ENCODE assay signal across 8 cellular contexts in genomic region chr11:27506200-27507182, GRCh38. TPM values are rescaled to one million over a fixed set of nuclear protein-coding genes. Genes with fewer than 3 reads are reported as not detected.
DNase-seq lines count a peak whose midpoint lies in the region; ATAC-seq and TF ChIP-seq lines count a peak whose summit lies in the region.

Gene LIN7C (minus strand): TSS chr11:27506769. CDS start chr11:27506752, 17 bp downstream.

- H3K27me3 ChIP-seq in liver (ENCODE audit: control insufficient read depth in 4 of 4, insufficient read depth in 4 of 4, low read length in 3 of 4), result no peaks in the 10 kb centered on the region

- peak within 1 kb of the TSS; percentile 63 to 100 (median 71) for H3K4me3 ChIP-seq in liver (ENCODE audit: low read depth in 1 of 3, low read length in 3 of 3)

- ATAC-seq in GM19324 (IDR thresholded peaks at IDR 0.05; ENCODE audit: low FRiP score, unreplicated experiment) (peak; percentile 96), HG03469 (IDR thresholded peaks at IDR 0.05; ENCODE audit: unreplicated experiment) (peak; percentile 90)

- DNase-seq in C1 segment of cervical spinal cord (lab: John Stamatoyannopoulos, UW) (peak; percentile 36 to 95 (median 89)), NCI-H526 treated with DMSO at 0.1 percent for 48 hours (lab: John Stamatoyannopoulos, UW) (peak; percentile 95), dermis blood vessel endothelial cell (peak; percentile 97)
- peak; percentile 95 for DNase-seq in activated CD4-positive, alpha-beta T cell treated with anti-CD3 and anti-CD28 coated beads, Interleukin-2, amount 50 U/mL, for 1 hour
- peak; percentile 96 for DNase-seq in stimulated activated CD4-positive, alpha-beta T cell treated with anti-CD3 and anti-CD28 coated beads, Interleukin-4, amount 100 ng/mL, for 24 hours

- peak; percentile 6 to 14 for TF ChIP-seq RAD21 in liver (IDR thresholded peaks at IDR 0.05)

- H3K36me3 ChIP-seq in liver (ENCODE audit: control insufficient read depth in 4 of 4, insufficient read depth in 3 of 4, low read depth in 1 of 4, low read length in 3 of 4), result peaks cover 0 to 4% (median 0%) of the 10 kb centered on the region in 4 donors

- H3K4me1 ChIP-seq in liver (ENCODE audit: control insufficient read depth in 4 of 4, insufficient read depth in 4 of 4, low read length in 3 of 4), result peaks cover 4 to 20% (median 18%) of the 10 kb centered on the region in 4 donors

- TF ChIP-seq CTCF in liver (IDR thresholded peaks at IDR 0.05; ENCODE audit: low read depth, low read length, missing input control), result no peak

- under 1% methylated on average over 60 of the region's 60 CpGs for WGBS in liver

- no peaks in the 10 kb centered on the region for H3K9me3 ChIP-seq in liver (ENCODE audit: control insufficient read depth in 4 of 4, low read length in 3 of 4)

- H3K9ac ChIP-seq in liver (ENCODE audit: low read depth in 1 of 2, low read length in 2 of 2), result peak within 1 kb of the TSS; percentile 98 to 99

- peak within 1 kb of the TSS; percentile 89 to 97 for H3K27ac ChIP-seq in liver (ENCODE audit: low read depth in 1 of 2, low read length in 2 of 2)

TF ChIP-seq in liver, 16 proteins besides CTCF, POLR2A, EP300 and RAD21:
- TF ChIP-seq HNF4A (conservative IDR thresholded peaks at IDR 0.05), result peak in 1 of 2 donors; percentile 5
- no peak for TF ChIP-seq HNF4G (IDR thresholded peaks at IDR 0.05)
- TF ChIP-seq FOXA1 (IDR thresholded peaks at IDR 0.05), result no peak
- peak; percentile 98 for TF ChIP-seq YY1 (IDR thresholded peaks at IDR 0.05)
- TF ChIP-seq SP1 (IDR thresholded peaks at IDR 0.05), result peak; percentile 37
- peak; percentile 67 for TF ChIP-seq TAF1 (conservative IDR thresholded peaks at IDR 0.05)
- TF ChIP-seq EGR1 (IDR thresholded peaks at IDR 0.05; ENCODE audit: low read depth in 2 of 2), result peak; percentile 19 to 42
- no peak for TF ChIP-seq JUND (IDR thresholded peaks at IDR 0.05)
- peak; percentile 89 to 96 for TF ChIP-seq GABPA (IDR thresholded peaks at IDR 0.05 in 1 of 2, conservative IDR thresholded peaks at IDR 0.05 in 1 of 2)
- peak; percentile 15 to 32 for TF ChIP-seq RXRA (IDR thresholded peaks at IDR 0.05)
- peak; percentile 89 for TF ChIP-seq REST (IDR thresholded peaks at IDR 0.05)
- TF ChIP-seq ZBTB33 (IDR thresholded peaks at IDR 0.05), result peak; percentile 99
- TF ChIP-seq NR2F2 (IDR thresholded peaks at IDR 0.05), result no peak
- no peak for TF ChIP-seq MAX (IDR thresholded peaks at IDR 0.05)
- TF ChIP-seq ATF3 (IDR thresholded peaks at IDR 0.05), result peak; percentile 15
- TF ChIP-seq FOXA2 (IDR thresholded peaks at IDR 0.05), result no peak

RNA-seq across cellular contexts. Expression of gene LIN7C, which starts in this region (rescaled TPM):
- 38.9 and 44.4 TPM in 2 replicates for total RNA-seq in dermis blood vessel endothelial cell
- 10 to 100 TPM; 37.7 to 43.7 TPM for total RNA-seq in liver
- 10 to 100 TPM in 1 of 2 donors, 1 to 10 TPM in 1; 5.2 to 14.0 TPM for polyA plus RNA-seq in liver

Comparison
In these comparisons a context has a peak if more than half of its experiments do, and no peak if none do; other contexts are left out.
1. Peak in every context shown above with its lines: DNase-seq, ATAC-seq, H3K4me3 ChIP-seq and H3K27ac ChIP-seq.